8 cellular contexts compared by ENCODE assay signal in the genomic region with DNA sequence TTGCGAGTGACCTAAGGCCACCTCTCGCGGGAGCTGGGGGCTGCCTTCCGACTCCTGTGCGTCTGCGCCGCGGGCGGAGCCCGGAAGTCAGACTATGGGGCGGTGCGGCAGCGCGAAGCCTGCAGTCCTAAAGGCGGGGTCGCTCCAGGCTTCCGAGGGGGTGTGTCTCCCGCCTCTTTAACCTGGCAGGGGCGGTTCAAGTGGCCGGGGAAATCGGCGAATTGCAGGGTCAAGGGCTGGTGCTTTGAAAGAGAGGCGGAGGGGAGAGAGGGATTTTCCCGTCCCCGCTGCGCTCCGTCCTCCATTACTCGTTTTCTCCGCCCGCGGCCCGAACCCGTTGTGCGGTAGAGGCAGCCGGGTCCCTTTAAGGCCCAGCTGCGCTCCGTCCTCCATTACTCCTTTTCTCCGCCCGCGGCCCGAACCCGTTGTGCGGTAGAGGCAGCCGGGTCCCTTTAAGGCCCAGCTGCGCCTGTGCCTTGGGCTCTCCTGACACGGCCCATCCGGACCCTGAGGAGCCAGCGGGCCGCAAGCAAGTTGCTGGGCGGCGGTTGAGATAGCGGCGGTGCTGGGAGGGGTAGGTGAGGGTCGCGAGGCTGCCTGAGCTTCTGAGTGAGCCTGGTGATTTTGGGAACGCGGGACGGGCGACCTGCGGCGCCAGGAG. TPM values are rescaled to one million over a fixed set of nuclear protein-coding genes. Genes with fewer than 3 reads are reported as not detected.
A peak's percentile ranks its signal among the peaks of the same experiment; 100 is the strongest.
DNase-seq lines count a peak whose midpoint lies in the region; ATAC-seq and TF ChIP-seq lines count a peak whose summit lies in the region.
"Not testable (repeated sequence)": the region's sequence is repeated elsewhere in the genome, so short reads cannot be mapped to it uniquely, and the experiment has no call there.

NBPF12 (plus strand) TSS at position 83 of the 661 bp plus-strand sequence. CDS start 21,820 bp downstream, outside the sequence.

- H3K27ac Mint-ChIP-seq in T-helper 17 cell = peak within 1 kb of the TSS; percentile 86

- peak; percentile 82 for ATAC-seq in HG02884 (IDR thresholded peaks at IDR 0.05; ENCODE audit: unreplicated experiment)
- peak; percentile 91 for ATAC-seq in T-helper 17 cell
- ATAC-seq in heart right ventricle = peak; percentile 97 to 100 (median 99)

- H3K27me3 Mint-ChIP-seq in T-helper 17 cell = not testable (repeated sequence)

- H3K4me1 Mint-ChIP-seq in T-helper 17 cell = not testable (repeated sequence)

- H3K27me3 ChIP-seq in adipocyte (replicated peaks; ENCODE audit: control insufficient read depth, insufficient read depth, low read length); heart right ventricle; tibial artery: not testable (repeated sequence)

- not testable (repeated sequence) for H3K9me3 ChIP-seq in T-helper 17 cell (ENCODE audit: control insufficient read depth, low read length, poor library complexity, severe bottlenecking); adipocyte (ENCODE audit: control insufficient read depth, low read length); heart right ventricle; tibial artery

- H3K4me3 ChIP-seq in adipocyte (ENCODE audit: low read length) (peak within 1 kb of the TSS; percentile 85), heart right ventricle (peak within 1 kb of the TSS; percentile 50 to 98 (median 77)), tibial artery (peak within 1 kb of the TSS; percentile 61 to 63)

- not testable (repeated sequence) for H3K4me1 ChIP-seq in adipocyte (ENCODE audit: control insufficient read depth, insufficient read depth, low read length); tibial artery
- H3K4me1 ChIP-seq in heart right ventricle = peaks cover 0 to 13% (median 3%) of the 10 kb centered on the region in 9 donors

- H3K36me3 Mint-ChIP-seq in T-helper 17 cell (ENCODE audit: low read depth) = not testable (repeated sequence)

- TF ChIP-seq CTCF in GM13976 (IDR thresholded peaks at IDR 0.05; ENCODE audit: borderline replicate concordance, control extremely low read depth, extremely low read depth, insufficient read depth, missing control alignments); heart right ventricle (IDR thresholded peaks at IDR 0.05); tibial artery (IDR thresholded peaks at IDR 0.05): not testable (repeated sequence)

- intact Hi-C loops in heart right ventricle (cut with DNase I); posterior cingulate gyrus (cut with DNase I); tibial artery (cut with DNase I; ENCODE audit: low total_unique reads): not testable (repeated sequence)

- peak within 1 kb of the TSS; percentile 90 for H3K4me3 Mint-ChIP-seq in T-helper 17 cell

- in situ Hi-C loops in GM13976 (cut with MboI; ENCODE audit: low sequenced_read_pairs, unreplicated experiment) = not testable (repeated sequence)

- DNase-seq in GM13976 (ENCODE audit: low spot score) (peak; percentile 71), NCI-H1694 treated with DMSO at 0.1 percent for 48 hours (lab: John Stamatoyannopoulos, UW) (peak; percentile 73), T-helper 17 cell (peak; percentile 60 to 65 (median 61)), adipocyte (ENCODE audit: low read depth) (peak; percentile 84), heart right ventricle (peak; percentile 84 to 86), posterior cingulate gyrus (peak; percentile 75 to 98 (median 81)), tibial artery (peak; percentile 80 to 87)

- peak within 1 kb of the TSS; percentile 90 for H3K9ac ChIP-seq in adipocyte (ENCODE audit: low read length)

- H3K27ac ChIP-seq in heart right ventricle = peak within 1 kb of the TSS; percentile 31 to 93 (median 85)
- H3K27ac ChIP-seq in tibial artery = peak within 1 kb of the TSS; percentile 76 to 90

- WGBS in heart right ventricle, 2 donors = 0% methylated on average over 51 to 55 of the region's 61 CpGs

- H3K36me3 ChIP-seq in adipocyte (ENCODE audit: control insufficient read depth, insufficient read depth, low read length, severe bottlenecking); heart right ventricle; tibial artery: not testable (repeated sequence)

RNA-seq across cellular contexts. Expression of gene NBPF12, which starts in this region (rescaled TPM):
- 10 to 100 TPM; 22.7 to 28.0 TPM for total RNA-seq in T-helper 17 cell
- total RNA-seq in heart right ventricle = 1 to 10 TPM; 2.3 to 6.3 (median 3.5) TPM
- 1 to 10 TPM; 1.8 to 5.1 TPM for polyA plus RNA-seq in heart right ventricle

Comparison
In these comparisons a context has a peak if more than half of its experiments do, and no peak if none do; other contexts are left out.
1. Peak in every context shown above with its lines: DNase-seq, ATAC-seq, H3K4me3 ChIP-seq and H3K27ac ChIP-seq.